ENCODE assay signal across 1 cellular context in genomic region chr13:33642374-33643065, GRCh38.
TF ChIP-seq lines count a peak whose summit lies in the region.

No MANE protein-coding gene starts in this region.

TF ChIP-seq in HepG2, 621 proteins besides CTCF, POLR2A, EP300 and RAD21 (continued from another document and continues in another):
- TF ChIP-seq RNF219 (CRISPR knock-in tag; IDR thresholded peaks at IDR 0.05), result peak; percentile 90; the same call in 1 of the 2 replicates
- no peak for TF ChIP-seq MZF1 (CRISPR knock-in tag; IDR thresholded peaks at IDR 0.05; ENCODE audit: borderline replicate concordance)
- TF ChIP-seq ZNF10 (CRISPR knock-in tag; IDR thresholded peaks at IDR 0.05; ENCODE audit: borderline replicate concordance, low read depth), result no peak
- TF ChIP-seq E2F1 (CRISPR knock-in tag; IDR thresholded peaks at IDR 0.05), result no peak
- TF ChIP-seq RNF2 (conservative IDR thresholded peaks at IDR 0.05; ENCODE audit: low read depth), result no peak
- peak; percentile 54; the same call in 1 of the 2 replicates for TF ChIP-seq MYC (CRISPR knock-in tag; IDR thresholded peaks at IDR 0.05; ENCODE audit: borderline replicate concordance)
- TF ChIP-seq BRD4 (CRISPR knock-in tag; IDR thresholded peaks at IDR 0.05), result peak; percentile 39; the same call in 1 of the 2 replicates
- peak; percentile 86 for TF ChIP-seq FOXO1 (CRISPR knock-in tag; IDR thresholded peaks at IDR 0.05)
- TF ChIP-seq ZNF775 (CRISPR knock-in tag; IDR thresholded peaks at IDR 0.05; ENCODE audit: borderline replicate concordance), result no peak
- peak; percentile 79 for TF ChIP-seq MAZ (IDR thresholded peaks at IDR 0.05; ENCODE audit: borderline replicate concordance, low read depth, low read length)
- peak; percentile 61 for TF ChIP-seq MAZ (CRISPR knock-in tag; IDR thresholded peaks at IDR 0.05; ENCODE audit: low read depth)
- peak; percentile 89 for TF ChIP-seq POGZ (CRISPR knock-in tag; IDR thresholded peaks at IDR 0.05)
- no peak for TF ChIP-seq ZBTB34 (CRISPR knock-in tag; IDR thresholded peaks at IDR 0.05)
- no peak for TF ChIP-seq ZFP36L1 (CRISPR knock-in tag; IDR thresholded peaks at IDR 0.05)
- TF ChIP-seq ZNF180 (CRISPR knock-in tag; IDR thresholded peaks at IDR 0.05; ENCODE audit: borderline replicate concordance, low read depth), result no peak
- TF ChIP-seq, protein P1, sequence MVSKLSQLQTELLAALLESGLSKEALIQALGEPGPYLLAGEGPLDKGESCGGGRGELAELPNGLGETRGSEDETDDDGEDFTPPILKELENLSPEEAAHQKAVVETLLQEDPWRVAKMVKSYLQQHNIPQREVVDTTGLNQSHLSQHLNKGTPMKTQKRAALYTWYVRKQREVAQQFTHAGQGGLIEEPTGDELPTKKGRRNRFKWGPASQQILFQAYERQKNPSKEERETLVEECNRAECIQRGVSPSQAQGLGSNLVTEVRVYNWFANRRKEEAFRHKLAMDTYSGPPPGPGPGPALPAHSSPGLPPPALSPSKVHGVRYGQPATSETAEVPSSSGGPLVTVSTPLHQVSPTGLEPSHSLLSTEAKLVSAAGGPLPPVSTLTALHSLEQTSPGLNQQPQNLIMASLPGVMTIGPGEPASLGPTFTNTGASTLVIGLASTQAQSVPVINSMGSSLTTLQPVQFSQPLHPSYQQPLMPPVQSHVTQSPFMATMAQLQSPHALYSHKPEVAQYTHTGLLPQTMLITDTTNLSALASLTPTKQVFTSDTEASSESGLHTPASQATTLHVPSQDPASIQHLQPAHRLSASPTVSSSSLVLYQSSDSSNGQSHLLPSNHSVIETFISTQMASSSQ (IDR thresholded peaks at IDR 0.05; ENCODE audit: low read depth), result peak; percentile 74
- TF ChIP-seq, protein P1 (CRISPR knock-in tag; IDR thresholded peaks at IDR 0.05; ENCODE audit: borderline replicate concordance), result peak; percentile 84; the same call in 1 of the 2 replicates
- no peak for TF ChIP-seq GPBP1L1 (CRISPR knock-in tag; IDR thresholded peaks at IDR 0.05)
- no peak for TF ChIP-seq NFATC3 (CRISPR knock-in tag; IDR thresholded peaks at IDR 0.05)
- TF ChIP-seq MTA3 (CRISPR knock-in tag; IDR thresholded peaks at IDR 0.05), result no peak
- TF ChIP-seq MED1 (CRISPR knock-in tag; IDR thresholded peaks at IDR 0.05), result peak; percentile 98
- no peak for TF ChIP-seq ZNF839 (CRISPR knock-in tag; IDR thresholded peaks at IDR 0.05; ENCODE audit: borderline replicate concordance)
- TF ChIP-seq SNAPC2 (CRISPR knock-in tag; IDR thresholded peaks at IDR 0.05), result peak; percentile 53; the same call in 1 of the 2 replicates
- no peak for TF ChIP-seq HNRNPL (IDR thresholded peaks at IDR 0.05; ENCODE audit: low read depth, low read length)
- peak; percentile 76 for TF ChIP-seq ATF7 (IDR thresholded peaks at IDR 0.05)
- TF ChIP-seq ATF7 (CRISPR knock-in tag; IDR thresholded peaks at IDR 0.05), result peak; percentile 57; the same call in 1 of the 2 replicates
- TF ChIP-seq FLYWCH1 (CRISPR knock-in tag; IDR thresholded peaks at IDR 0.05), result no peak
- TF ChIP-seq ZNF33B (CRISPR knock-in tag; IDR thresholded peaks at IDR 0.05), result no peak; the same call in 1 of the 2 replicates
- TF ChIP-seq GTF2F1 (IDR thresholded peaks at IDR 0.05; ENCODE audit: low read length), result peak; percentile 31; the same call in 1 of the 2 replicates
- TF ChIP-seq ZNF792 (CRISPR knock-in tag; IDR thresholded peaks at IDR 0.05), result peak; percentile 78
- TF ChIP-seq CHD4 (IDR thresholded peaks at IDR 0.05; ENCODE audit: borderline replicate concordance, low read length), result no peak
- no peak for TF ChIP-seq MTERF4 (CRISPR knock-in tag; IDR thresholded peaks at IDR 0.05)
- peak; percentile 66; the same call in 1 of the 2 replicates for TF ChIP-seq NAIF1 (CRISPR knock-in tag; IDR thresholded peaks at IDR 0.05; ENCODE audit: borderline replicate concordance)
- no peak for TF ChIP-seq MBNL3 (CRISPR knock-in tag; conservative IDR thresholded peaks at IDR 0.05)
- TF ChIP-seq ZNF44 (CRISPR knock-in tag; IDR thresholded peaks at IDR 0.05), result no peak
- TF ChIP-seq, protein P2, sequence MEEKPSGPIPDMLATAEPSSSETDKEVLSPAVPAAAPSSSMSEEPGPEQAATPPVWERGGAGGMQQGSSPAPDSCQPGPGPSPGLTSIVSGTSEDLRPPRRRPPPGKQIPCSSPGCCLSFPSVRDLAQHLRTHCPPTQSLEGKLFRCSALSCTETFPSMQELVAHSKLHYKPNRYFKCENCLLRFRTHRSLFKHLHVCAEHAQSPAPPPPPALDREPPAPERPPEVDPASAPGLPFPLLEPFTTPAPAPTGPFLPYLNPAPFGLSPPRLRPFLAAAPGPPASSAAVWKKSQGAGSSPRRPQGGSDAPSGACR (CRISPR knock-in tag; IDR thresholded peaks at IDR 0.05), result peak; percentile 91; the same call in 1 of the 2 replicates
- peak; percentile 73 for TF ChIP-seq ZEB1 (IDR thresholded peaks at IDR 0.05; ENCODE audit: insufficient replicate concordance, low read depth)
- no peak; the same call in 1 of the 2 replicates for TF ChIP-seq SP5 (CRISPR knock-in tag; IDR thresholded peaks at IDR 0.05; ENCODE audit: borderline replicate concordance, low read depth)
- TF ChIP-seq ZNF317 (CRISPR knock-in tag; IDR thresholded peaks at IDR 0.05), result no peak; the same call in 1 of the 2 replicates
- TF ChIP-seq KDM2A (CRISPR knock-in tag; IDR thresholded peaks at IDR 0.05; ENCODE audit: borderline replicate concordance, low read depth), result no peak; the same call in 1 of the 2 replicates
- TF ChIP-seq IRF2 (CRISPR knock-in tag; IDR thresholded peaks at IDR 0.05), result peak; percentile 60
- peak; percentile 100 for TF ChIP-seq FOXP1 (IDR thresholded peaks at IDR 0.05)
- peak; percentile 99 for TF ChIP-seq FOXP1 (CRISPR knock-in tag; IDR thresholded peaks at IDR 0.05)
- TF ChIP-seq KLF6 (CRISPR knock-in tag; IDR thresholded peaks at IDR 0.05), result peak; percentile 65; the same call in 1 of the 2 replicates
- TF ChIP-seq ZNF326 (CRISPR knock-in tag; IDR thresholded peaks at IDR 0.05; ENCODE audit: borderline replicate concordance), result no peak
- peak; percentile 98 for TF ChIP-seq CEBPG (CRISPR knock-in tag; IDR thresholded peaks at IDR 0.05)
- TF ChIP-seq ZNF75D (CRISPR knock-in tag; IDR thresholded peaks at IDR 0.05; ENCODE audit: borderline replicate concordance), result no peak
- TF ChIP-seq ZNF788 (CRISPR knock-in tag; IDR thresholded peaks at IDR 0.05; ENCODE audit: borderline replicate concordance), result peak; percentile 93; the same call in 1 of the 2 replicates
- no peak for TF ChIP-seq ZNF484 (CRISPR knock-in tag; IDR thresholded peaks at IDR 0.05; ENCODE audit: borderline replicate concordance, low read depth)
- TF ChIP-seq ZNF782 (CRISPR knock-in tag; IDR thresholded peaks at IDR 0.05; ENCODE audit: borderline replicate concordance), result no peak
- TF ChIP-seq JDP2 (CRISPR knock-in tag; IDR thresholded peaks at IDR 0.05; ENCODE audit: borderline replicate concordance), result no peak
- TF ChIP-seq, protein P3, sequence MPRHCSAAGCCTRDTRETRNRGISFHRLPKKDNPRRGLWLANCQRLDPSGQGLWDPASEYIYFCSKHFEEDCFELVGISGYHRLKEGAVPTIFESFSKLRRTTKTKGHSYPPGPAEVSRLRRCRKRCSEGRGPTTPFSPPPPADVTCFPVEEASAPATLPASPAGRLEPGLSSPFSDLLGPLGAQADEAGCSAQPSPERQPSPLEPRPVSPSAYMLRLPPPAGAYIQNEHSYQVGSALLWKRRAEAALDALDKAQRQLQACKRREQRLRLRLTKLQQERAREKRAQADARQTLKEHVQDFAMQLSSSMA (CRISPR knock-in tag; IDR thresholded peaks at IDR 0.05), result no peak
- peak; percentile 70 for TF ChIP-seq HNF1B (CRISPR knock-in tag; IDR thresholded peaks at IDR 0.05)
- peak; percentile 49; the same call in 1 of the 2 replicates for TF ChIP-seq ZNF703 (CRISPR knock-in tag; IDR thresholded peaks at IDR 0.05; ENCODE audit: borderline replicate concordance)
- TF ChIP-seq TERF1 (CRISPR knock-in tag; IDR thresholded peaks at IDR 0.05), result no peak
